In the genomic region with DNA sequence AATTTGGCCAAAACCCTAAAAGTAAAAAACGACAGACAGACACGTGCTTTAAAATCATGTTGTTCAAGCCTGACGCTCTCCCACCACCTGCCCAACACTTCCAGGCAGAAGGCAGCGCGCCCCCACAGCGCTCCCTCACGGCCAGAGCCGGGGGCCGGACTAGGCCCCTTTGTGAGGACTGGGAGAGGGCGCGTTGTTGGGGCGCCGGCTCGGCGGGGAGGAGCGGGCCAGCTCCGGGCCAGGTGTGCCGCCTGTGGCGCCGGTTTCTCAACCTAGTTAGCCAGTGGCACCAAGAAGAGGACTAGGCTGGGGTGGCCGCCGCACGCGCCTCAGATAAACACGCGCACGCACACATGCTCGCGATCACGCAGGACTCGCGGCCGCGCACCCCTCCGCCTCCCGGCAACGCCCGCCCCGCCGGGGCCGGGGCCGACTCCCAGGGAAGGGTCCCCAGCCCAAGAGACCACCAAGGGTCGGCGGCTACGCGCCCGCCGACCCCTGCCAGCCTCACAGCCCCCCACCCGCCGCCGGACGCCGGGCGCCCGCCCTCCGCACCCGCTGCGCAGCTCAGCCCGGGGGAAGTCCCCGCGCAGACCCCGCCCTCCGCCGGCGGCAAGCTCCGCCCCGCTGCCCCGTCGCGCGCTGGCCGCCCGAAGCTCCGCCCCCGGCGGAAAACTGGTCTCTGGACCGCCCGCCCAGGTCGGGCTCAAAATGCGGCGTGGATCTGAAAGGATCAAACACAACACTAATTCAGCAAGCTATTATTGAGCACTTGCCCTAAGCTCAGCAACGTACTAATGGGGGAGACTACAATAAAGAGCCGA, we compare ENCODE assay signal across 1 cellular context.
TF ChIP-seq lines count a peak whose summit lies in the region.

A gene (minus strand): TSS at position 584 of the 824 bp plus-strand sequence.

TF ChIP-seq in GM12878, 131 proteins besides CTCF, POLR2A, EP300 and RAD21 (continued from another document and continues in another):
- TF ChIP-seq, protein P1, sequence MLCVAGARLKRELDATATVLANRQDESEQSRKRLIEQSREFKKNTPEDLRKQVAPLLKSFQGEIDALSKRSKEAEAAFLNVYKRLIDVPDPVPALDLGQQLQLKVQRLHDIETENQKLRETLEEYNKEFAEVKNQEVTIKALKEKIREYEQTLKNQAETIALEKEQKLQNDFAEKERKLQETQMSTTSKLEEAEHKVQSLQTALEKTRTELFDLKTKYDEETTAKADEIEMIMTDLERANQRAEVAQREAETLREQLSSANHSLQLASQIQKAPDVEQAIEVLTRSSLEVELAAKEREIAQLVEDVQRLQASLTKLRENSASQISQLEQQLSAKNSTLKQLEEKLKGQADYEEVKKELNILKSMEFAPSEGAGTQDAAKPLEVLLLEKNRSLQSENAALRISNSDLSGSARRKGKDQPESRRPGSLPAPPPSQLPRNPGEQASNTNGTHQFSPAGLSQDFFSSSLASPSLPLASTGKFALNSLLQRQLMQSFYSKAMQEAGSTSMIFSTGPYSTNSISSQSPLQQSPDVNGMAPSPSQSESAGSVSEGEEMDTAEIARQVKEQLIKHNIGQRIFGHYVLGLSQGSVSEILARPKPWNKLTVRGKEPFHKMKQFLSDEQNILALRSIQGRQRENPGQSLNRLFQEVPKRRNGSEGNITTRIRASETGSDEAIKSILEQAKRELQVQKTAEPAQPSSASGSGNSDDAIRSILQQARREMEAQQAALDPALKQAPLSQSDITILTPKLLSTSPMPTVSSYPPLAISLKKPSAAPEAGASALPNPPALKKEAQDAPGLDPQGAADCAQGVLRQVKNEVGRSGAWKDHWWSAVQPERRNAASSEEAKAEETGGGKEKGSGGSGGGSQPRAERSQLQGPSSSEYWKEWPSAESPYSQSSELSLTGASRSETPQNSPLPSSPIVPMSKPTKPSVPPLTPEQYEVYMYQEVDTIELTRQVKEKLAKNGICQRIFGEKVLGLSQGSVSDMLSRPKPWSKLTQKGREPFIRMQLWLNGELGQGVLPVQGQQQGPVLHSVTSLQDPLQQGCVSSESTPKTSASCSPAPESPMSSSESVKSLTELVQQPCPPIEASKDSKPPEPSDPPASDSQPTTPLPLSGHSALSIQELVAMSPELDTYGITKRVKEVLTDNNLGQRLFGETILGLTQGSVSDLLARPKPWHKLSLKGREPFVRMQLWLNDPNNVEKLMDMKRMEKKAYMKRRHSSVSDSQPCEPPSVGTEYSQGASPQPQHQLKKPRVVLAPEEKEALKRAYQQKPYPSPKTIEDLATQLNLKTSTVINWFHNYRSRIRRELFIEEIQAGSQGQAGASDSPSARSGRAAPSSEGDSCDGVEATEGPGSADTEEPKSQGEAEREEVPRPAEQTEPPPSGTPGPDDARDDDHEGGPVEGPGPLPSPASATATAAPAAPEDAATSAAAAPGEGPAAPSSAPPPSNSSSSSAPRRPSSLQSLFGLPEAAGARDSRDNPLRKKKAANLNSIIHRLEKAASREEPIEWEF (IDR thresholded peaks at IDR 0.05; ENCODE audit: insufficient replicate concordance, low read depth, low read length) = no peak
- TF ChIP-seq ZNF384 (IDR thresholded peaks at IDR 0.05; ENCODE audit: borderline replicate concordance, low read depth, low read length) = no peak
- TF ChIP-seq BACH1 (IDR thresholded peaks at IDR 0.05; ENCODE audit: borderline replicate concordance) = peak; percentile 93
- TF ChIP-seq, protein P2, sequence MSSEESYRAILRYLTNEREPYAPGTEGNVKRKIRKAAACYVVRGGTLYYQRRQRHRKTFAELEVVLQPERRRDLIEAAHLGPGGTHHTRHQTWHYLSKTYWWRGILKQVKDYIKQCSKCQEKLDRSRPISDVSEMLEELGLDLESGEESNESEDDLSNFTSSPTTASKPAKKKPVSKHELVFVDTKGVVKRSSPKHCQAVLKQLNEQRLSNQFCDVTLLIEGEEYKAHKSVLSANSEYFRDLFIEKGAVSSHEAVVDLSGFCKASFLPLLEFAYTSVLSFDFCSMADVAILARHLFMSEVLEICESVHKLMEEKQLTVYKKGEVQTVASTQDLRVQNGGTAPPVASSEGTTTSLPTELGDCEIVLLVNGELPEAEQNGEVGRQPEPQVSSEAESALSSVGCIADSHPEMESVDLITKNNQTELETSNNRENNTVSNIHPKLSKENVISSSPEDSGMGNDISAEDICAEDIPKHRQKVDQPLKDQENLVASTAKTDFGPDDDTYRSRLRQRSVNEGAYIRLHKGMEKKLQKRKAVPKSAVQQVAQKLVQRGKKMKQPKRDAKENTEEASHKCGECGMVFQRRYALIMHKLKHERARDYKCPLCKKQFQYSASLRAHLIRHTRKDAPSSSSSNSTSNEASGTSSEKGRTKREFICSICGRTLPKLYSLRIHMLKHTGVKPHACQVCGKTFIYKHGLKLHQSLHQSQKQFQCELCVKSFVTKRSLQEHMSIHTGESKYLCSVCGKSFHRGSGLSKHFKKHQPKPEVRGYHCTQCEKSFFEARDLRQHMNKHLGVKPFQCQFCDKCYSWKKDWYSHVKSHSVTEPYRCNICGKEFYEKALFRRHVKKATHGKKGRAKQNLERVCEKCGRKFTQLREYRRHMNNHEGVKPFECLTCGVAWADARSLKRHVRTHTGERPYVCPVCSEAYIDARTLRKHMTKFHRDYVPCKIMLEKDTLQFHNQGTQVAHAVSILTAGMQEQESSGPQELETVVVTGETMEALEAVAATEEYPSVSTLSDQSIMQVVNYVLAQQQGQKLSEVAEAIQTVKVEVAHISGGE (CRISPR knock-in tag; IDR thresholded peaks at IDR 0.05) = no peak
- TF ChIP-seq ATF7 (IDR thresholded peaks at IDR 0.05; ENCODE audit: low read depth) = no peak
- no peak for TF ChIP-seq CHD4 (IDR thresholded peaks at IDR 0.05)
- TF ChIP-seq IKZF1 (conservative IDR thresholded peaks at IDR 0.05) = peak; percentile 67
- TF ChIP-seq CBX5 (IDR thresholded peaks at IDR 0.05; ENCODE audit: low read depth) = peak; percentile 52; the same call in 1 of the 2 replicates
- TF ChIP-seq, protein P3, sequence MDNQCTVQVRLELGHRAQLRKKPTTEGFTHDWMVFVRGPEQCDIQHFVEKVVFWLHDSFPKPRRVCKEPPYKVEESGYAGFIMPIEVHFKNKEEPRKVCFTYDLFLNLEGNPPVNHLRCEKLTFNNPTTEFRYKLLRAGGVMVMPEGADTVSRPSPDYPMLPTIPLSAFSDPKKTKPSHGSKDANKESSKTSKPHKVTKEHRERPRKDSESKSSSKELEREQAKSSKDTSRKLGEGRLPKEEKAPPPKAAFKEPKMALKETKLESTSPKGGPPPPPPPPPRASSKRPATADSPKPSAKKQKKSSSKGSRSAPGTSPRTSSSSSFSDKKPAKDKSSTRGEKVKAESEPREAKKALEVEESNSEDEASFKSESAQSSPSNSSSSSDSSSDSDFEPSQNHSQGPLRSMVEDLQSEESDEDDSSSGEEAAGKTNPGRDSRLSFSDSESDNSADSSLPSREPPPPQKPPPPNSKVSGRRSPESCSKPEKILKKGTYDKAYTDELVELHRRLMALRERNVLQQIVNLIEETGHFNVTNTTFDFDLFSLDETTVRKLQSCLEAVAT (IDR thresholded peaks at IDR 0.05) = 0 out of 2 replicates have a peak, but pooled peaks have one; percentile 30
- TF ChIP-seq EGR1 (IDR thresholded peaks at IDR 0.05; ENCODE audit: borderline replicate concordance in 1 of 2, low read depth in 2 of 2, low read length in 2 of 2) = peak in 1 of 2 experiments; percentile 25; a peak in 1 of 3 replicates
- no peak for TF ChIP-seq MYB (IDR thresholded peaks at IDR 0.05; ENCODE audit: borderline replicate concordance, low read depth, low read length)
- TF ChIP-seq SRF (IDR thresholded peaks at IDR 0.05; ENCODE audit: low read depth in 2 of 2, low read length in 2 of 2) = no peak
- no peak for TF ChIP-seq ZNF274 (IDR thresholded peaks at IDR 0.05; ENCODE audit: insufficient read depth, insufficient read length)
- TF ChIP-seq DPF2 (IDR thresholded peaks at IDR 0.05) = 0 out of 2 replicates have a peak, but pooled peaks have one; percentile 68
- TF ChIP-seq RELA (IDR thresholded peaks at IDR 0.05; ENCODE audit: borderline replicate concordance, partially characterized antibody) = no peak
- TF ChIP-seq, protein P4, sequence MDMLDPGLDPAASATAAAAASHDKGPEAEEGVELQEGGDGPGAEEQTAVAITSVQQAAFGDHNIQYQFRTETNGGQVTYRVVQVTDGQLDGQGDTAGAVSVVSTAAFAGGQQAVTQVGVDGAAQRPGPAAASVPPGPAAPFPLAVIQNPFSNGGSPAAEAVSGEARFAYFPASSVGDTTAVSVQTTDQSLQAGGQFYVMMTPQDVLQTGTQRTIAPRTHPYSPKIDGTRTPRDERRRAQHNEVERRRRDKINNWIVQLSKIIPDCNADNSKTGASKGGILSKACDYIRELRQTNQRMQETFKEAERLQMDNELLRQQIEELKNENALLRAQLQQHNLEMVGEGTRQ (IDR thresholded peaks at IDR 0.05; ENCODE audit: borderline replicate concordance, low read depth, low read length) = no peak
- TF ChIP-seq CBFB (IDR thresholded peaks at IDR 0.05; ENCODE audit: low read depth) = 0 out of 2 replicates have a peak, but pooled peaks have one; percentile 45
- no peak for TF ChIP-seq HDAC2 (IDR thresholded peaks at IDR 0.05)
- no peak for TF ChIP-seq JUND (IDR thresholded peaks at IDR 0.05; ENCODE audit: low read depth, low read length)
- TF ChIP-seq, protein P5, sequence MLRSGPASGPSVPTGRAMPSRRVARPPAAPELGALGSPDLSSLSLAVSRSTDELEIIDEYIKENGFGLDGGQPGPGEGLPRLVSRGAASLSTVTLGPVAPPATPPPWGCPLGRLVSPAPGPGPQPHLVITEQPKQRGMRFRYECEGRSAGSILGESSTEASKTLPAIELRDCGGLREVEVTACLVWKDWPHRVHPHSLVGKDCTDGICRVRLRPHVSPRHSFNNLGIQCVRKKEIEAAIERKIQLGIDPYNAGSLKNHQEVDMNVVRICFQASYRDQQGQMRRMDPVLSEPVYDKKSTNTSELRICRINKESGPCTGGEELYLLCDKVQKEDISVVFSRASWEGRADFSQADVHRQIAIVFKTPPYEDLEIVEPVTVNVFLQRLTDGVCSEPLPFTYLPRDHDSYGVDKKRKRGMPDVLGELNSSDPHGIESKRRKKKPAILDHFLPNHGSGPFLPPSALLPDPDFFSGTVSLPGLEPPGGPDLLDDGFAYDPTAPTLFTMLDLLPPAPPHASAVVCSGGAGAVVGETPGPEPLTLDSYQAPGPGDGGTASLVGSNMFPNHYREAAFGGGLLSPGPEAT (IDR thresholded peaks at IDR 0.05; ENCODE audit: low read depth) = peak; percentile 57; the same call in 1 of the 2 replicates
- TF ChIP-seq NFIC (IDR thresholded peaks at IDR 0.05; ENCODE audit: low read depth, low read length) = no peak
- TF ChIP-seq, protein P6, sequence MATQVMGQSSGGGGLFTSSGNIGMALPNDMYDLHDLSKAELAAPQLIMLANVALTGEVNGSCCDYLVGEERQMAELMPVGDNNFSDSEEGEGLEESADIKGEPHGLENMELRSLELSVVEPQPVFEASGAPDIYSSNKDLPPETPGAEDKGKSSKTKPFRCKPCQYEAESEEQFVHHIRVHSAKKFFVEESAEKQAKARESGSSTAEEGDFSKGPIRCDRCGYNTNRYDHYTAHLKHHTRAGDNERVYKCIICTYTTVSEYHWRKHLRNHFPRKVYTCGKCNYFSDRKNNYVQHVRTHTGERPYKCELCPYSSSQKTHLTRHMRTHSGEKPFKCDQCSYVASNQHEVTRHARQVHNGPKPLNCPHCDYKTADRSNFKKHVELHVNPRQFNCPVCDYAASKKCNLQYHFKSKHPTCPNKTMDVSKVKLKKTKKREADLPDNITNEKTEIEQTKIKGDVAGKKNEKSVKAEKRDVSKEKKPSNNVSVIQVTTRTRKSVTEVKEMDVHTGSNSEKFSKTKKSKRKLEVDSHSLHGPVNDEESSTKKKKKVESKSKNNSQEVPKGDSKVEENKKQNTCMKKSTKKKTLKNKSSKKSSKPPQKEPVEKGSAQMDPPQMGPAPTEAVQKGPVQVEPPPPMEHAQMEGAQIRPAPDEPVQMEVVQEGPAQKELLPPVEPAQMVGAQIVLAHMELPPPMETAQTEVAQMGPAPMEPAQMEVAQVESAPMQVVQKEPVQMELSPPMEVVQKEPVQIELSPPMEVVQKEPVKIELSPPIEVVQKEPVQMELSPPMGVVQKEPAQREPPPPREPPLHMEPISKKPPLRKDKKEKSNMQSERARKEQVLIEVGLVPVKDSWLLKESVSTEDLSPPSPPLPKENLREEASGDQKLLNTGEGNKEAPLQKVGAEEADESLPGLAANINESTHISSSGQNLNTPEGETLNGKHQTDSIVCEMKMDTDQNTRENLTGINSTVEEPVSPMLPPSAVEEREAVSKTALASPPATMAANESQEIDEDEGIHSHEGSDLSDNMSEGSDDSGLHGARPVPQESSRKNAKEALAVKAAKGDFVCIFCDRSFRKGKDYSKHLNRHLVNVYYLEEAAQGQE (IDR thresholded peaks at IDR 0.05; ENCODE audit: low read depth, low read length) = no peak
- TF ChIP-seq, protein P7, sequence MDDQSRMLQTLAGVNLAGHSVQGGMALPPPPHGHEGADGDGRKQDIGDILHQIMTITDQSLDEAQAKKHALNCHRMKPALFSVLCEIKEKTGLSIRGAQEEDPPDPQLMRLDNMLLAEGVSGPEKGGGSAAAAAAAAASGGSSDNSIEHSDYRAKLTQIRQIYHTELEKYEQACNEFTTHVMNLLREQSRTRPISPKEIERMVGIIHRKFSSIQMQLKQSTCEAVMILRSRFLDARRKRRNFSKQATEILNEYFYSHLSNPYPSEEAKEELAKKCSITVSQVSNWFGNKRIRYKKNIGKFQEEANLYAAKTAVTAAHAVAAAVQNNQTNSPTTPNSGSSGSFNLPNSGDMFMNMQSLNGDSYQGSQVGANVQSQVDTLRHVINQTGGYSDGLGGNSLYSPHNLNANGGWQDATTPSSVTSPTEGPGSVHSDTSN (IDR thresholded peaks at IDR 0.05; ENCODE audit: insufficient replicate concordance, low read depth, low read length) = no peak
- no peak for TF ChIP-seq SIX5 (IDR thresholded peaks at IDR 0.05; ENCODE audit: low read depth, low read length, severe bottlenecking)
- TF ChIP-seq SUPT20H (IDR thresholded peaks at IDR 0.05; ENCODE audit: borderline replicate concordance, control insufficient read depth, low read depth, low read length) = no peak
- no peak for TF ChIP-seq NFYA (IDR thresholded peaks at IDR 0.05; ENCODE audit: borderline replicate concordance, low read depth, low read length)
- TF ChIP-seq ETV6 (conservative IDR thresholded peaks at IDR 0.05 in 1 of 2, IDR thresholded peaks at IDR 0.05 in 1 of 2; ENCODE audit: borderline replicate concordance in 1 of 2, low read depth in 1 of 2) = no peak
- TF ChIP-seq NR2F1 (conservative IDR thresholded peaks at IDR 0.05) = peak; percentile 41; the same call in 1 of the 2 replicates
- TF ChIP-seq CHD1 (IDR thresholded peaks at IDR 0.05; ENCODE audit: low read depth, low read length) = no peak
- TF ChIP-seq CBX3 (IDR thresholded peaks at IDR 0.05; ENCODE audit: borderline replicate concordance, low read depth) = no peak
- TF ChIP-seq SREBF2 (IDR thresholded peaks at IDR 0.05; ENCODE audit: low read length) = no peak
- peak; percentile 25; the same call in 1 of the 2 replicates for TF ChIP-seq RB1 (IDR thresholded peaks at IDR 0.05; ENCODE audit: borderline replicate concordance)
- TF ChIP-seq STAT3 (IDR thresholded peaks at IDR 0.05; ENCODE audit: low read depth, low read length) = no peak
- peak; percentile 62 for TF ChIP-seq POLR2AphosphoS5 (IDR thresholded peaks at IDR 0.05; ENCODE audit: low read length)
- 0 out of 2 replicates have a peak, but pooled peaks have one; percentile 28 for TF ChIP-seq NBN (IDR thresholded peaks at IDR 0.05)
- TF ChIP-seq, protein P8, sequence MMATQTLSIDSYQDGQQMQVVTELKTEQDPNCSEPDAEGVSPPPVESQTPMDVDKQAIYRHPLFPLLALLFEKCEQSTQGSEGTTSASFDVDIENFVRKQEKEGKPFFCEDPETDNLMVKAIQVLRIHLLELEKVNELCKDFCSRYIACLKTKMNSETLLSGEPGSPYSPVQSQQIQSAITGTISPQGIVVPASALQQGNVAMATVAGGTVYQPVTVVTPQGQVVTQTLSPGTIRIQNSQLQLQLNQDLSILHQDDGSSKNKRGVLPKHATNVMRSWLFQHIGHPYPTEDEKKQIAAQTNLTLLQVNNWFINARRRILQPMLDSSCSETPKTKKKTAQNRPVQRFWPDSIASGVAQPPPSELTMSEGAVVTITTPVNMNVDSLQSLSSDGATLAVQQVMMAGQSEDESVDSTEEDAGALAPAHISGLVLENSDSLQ (IDR thresholded peaks at IDR 0.05) = no peak
- peak; percentile 45; the same call in 1 of the 2 replicates for TF ChIP-seq CREB1 (IDR thresholded peaks at IDR 0.05; ENCODE audit: low read depth)
- no peak for TF ChIP-seq IRF4 (IDR thresholded peaks at IDR 0.05; ENCODE audit: low read depth, low read length)
